Comparison of ENCODE assay signal across 15 cellular contexts in genomic region chr9:93676310-93677054, GRCh38.
DNase-seq lines count a peak whose midpoint lies in the region; ATAC-seq and TF ChIP-seq lines count a peak whose summit lies in the region.
"Had no signal": no experiment of that assay in that cellular context is flagged by ENCODE, and none has a peak within 500 bp of the region (broad histone marks: within the 10 kb centered on the region; RNA-seq: fewer than 3 reads in every experiment).

No MANE protein-coding gene starts in this region.

- intact Hi-C loops in activated CD4-positive, alpha-beta T cell treated with anti-CD3 and anti-CD28 coated beads for 36 hours (cut with DNase I, micrococcal nuclease), result no loop called here
- intact Hi-C loops in left colon (cut with DNase I, micrococcal nuclease) (no loop called here), testis (cut with DNase I; ENCODE audit: low total_unique reads) (no loop called here)

- 94 to 95% methylated on average over 10 to 23 of the region's 23 CpGs for WGBS in testis, 2 donors

- no peak overlapping the region for H3K4me3 Mint-ChIP-seq in activated CD4-positive, alpha-beta T cell treated with anti-CD3 and anti-CD28 coated beads for 36 hours
- H3K4me3 Mint-ChIP-seq: activated T-helper 17 cell treated with anti-CD3 and anti-CD28 coated beads, Interleukin-2, amount 50 U/mL, for 72 hours; CD8-positive, alpha-beta memory T cell; immature natural killer cell had no signal

- TF ChIP-seq POLR2A in testis (IDR thresholded peaks at IDR 0.05), result no peak

- no peaks in the 10 kb centered on the region for H3K27me3 ChIP-seq in testis
- H3K27me3 ChIP-seq: foreskin keratinocyte had no signal

- H3K27ac Mint-ChIP-seq in activated CD4-positive, alpha-beta T cell treated with anti-CD3 and anti-CD28 coated beads for 36 hours, result no peak overlapping the region
- H3K27ac Mint-ChIP-seq: activated T-helper 17 cell treated with anti-CD3 and anti-CD28 coated beads, Interleukin-2, amount 50 U/mL, for 72 hours; immature natural killer cell had no signal

- POLR2A ChIA-PET in activated CD4-positive, alpha-beta T cell treated with anti-CD3 and anti-CD28 coated beads for 36 hours (lab: Charles Lee), result no interaction called here

- CTCF ChIA-PET in activated CD4-positive, alpha-beta T cell treated with anti-CD3 and anti-CD28 coated beads for 36 hours (lab: Charles Lee), result no interaction called here

- TF ChIP-seq CTCF in testis (IDR thresholded peaks at IDR 0.05), result no peak

- H3K36me3 ChIP-seq in testis (ENCODE audit: low read depth, missing control alignments), result no peaks in the 10 kb centered on the region
- H3K36me3 ChIP-seq: prostate gland had no signal

- H3K4me1 ChIP-seq in testis, result no peaks in the 10 kb centered on the region
- H3K4me1 ChIP-seq: foreskin keratinocyte, prostate gland had no signal

- no peaks in the 10 kb centered on the region for H3K4me1 Mint-ChIP-seq in activated CD4-positive, alpha-beta T cell treated with anti-CD3 and anti-CD28 coated beads for 36 hours
- H3K4me1 Mint-ChIP-seq: CD8-positive, alpha-beta memory T cell; immature natural killer cell had no signal

- ATAC-seq in activated CD4-positive, alpha-beta T cell treated with anti-CD3 and anti-CD28 coated beads for 36 hours, result no peak
- ATAC-seq in left colon (no peak), HG02970 (IDR thresholded peaks at IDR 0.05; ENCODE audit: low FRiP score, unreplicated experiment) (no peak), esophagus mucosa (no peak), HG03565 (IDR thresholded peaks at IDR 0.05; ENCODE audit: unreplicated experiment) (no peak)
- ATAC-seq: activated T-helper 17 cell treated with anti-CD3 and anti-CD28 coated beads, Interleukin-2, amount 50 U/mL, for 72 hours; foreskin keratinocyte had no signal

- H3K27me3 Mint-ChIP-seq in activated CD4-positive, alpha-beta T cell treated with anti-CD3 and anti-CD28 coated beads for 36 hours, result no peaks in the 10 kb centered on the region
- H3K27me3 Mint-ChIP-seq: activated T-helper 17 cell treated with anti-CD3 and anti-CD28 coated beads, Interleukin-2, amount 50 U/mL, for 72 hours had no signal

- no peak overlapping the region for H3K4me3 ChIP-seq in testis
- H3K4me3 ChIP-seq: prostate gland had no signal

- H3K27ac ChIP-seq in testis, result no peak overlapping the region
- H3K27ac ChIP-seq: foreskin keratinocyte, prostate gland had no signal

- no peaks in the 10 kb centered on the region for H3K9me3 Mint-ChIP-seq in activated CD4-positive, alpha-beta T cell treated with anti-CD3 and anti-CD28 coated beads for 36 hours (ENCODE audit: low read depth)
- H3K9me3 Mint-ChIP-seq: activated T-helper 17 cell treated with anti-CD3 and anti-CD28 coated beads, Interleukin-2, amount 50 U/mL, for 72 hours; CD8-positive, alpha-beta memory T cell; immature natural killer cell had no signal

- peaks cover 17% of the 10 kb centered on the region for H3K36me3 Mint-ChIP-seq in activated CD4-positive, alpha-beta T cell treated with anti-CD3 and anti-CD28 coated beads for 36 hours (ENCODE audit: low read depth)

- peak; percentile 2 for DNase-seq in activated CD4-positive, alpha-beta T cell treated with anti-CD3 and anti-CD28 coated beads for 36 hours
- no peak for DNase-seq in activated CD4-positive, alpha-beta T cell treated with anti-CD3 and anti-CD28 coated beads, Interleukin-2, amount 50 U/mL, for 4 hours
- DNase-seq in activated T-cell treated with anti-CD3 and anti-CD28 coated beads, Interleukin-2, amount 50 U/mL, for 48 hours, result peak; percentile 5 to 7
- DNase-seq in left colon, result peak; percentile 2 to 18
- DNase-seq in testis, result peak; percentile 11
- DNase-seq: foreskin keratinocyte; immature natural killer cell; stimulated activated CD4-positive, alpha-beta T cell treated with anti-CD3 and anti-CD28 coated beads, Interleukin-2, amount 100 ng/mL, for 24 hours; stimulated activated CD8-positive, alpha-beta memory T cell treated with anti-CD3 and anti-CD28 coated beads, Interleukin-4, amount 100 ng/mL, for 48 hours had no signal

- no peaks in the 10 kb centered on the region for H3K9me3 ChIP-seq in testis
- H3K9me3 ChIP-seq: prostate gland had no signal

Comparison
In these comparisons a context has a peak if more than half of its experiments do, and no peak if none do; other contexts are left out.
1. DNase-seq: peak in activated CD4-positive, alpha-beta T cell treated with anti-CD3 and anti-CD28 coated beads for 36 hours (single experiment), activated T-cell treated with anti-CD3 and anti-CD28 coated beads, Interleukin-2, amount 50 U/mL, for 48 hours (2 of 2), left colon (2 of 2) and testis (single experiment); none in activated CD4-positive, alpha-beta T cell treated with anti-CD3 and anti-CD28 coated beads, Interleukin-2, amount 50 U/mL, for 4 hours (0 of 2).